In the genomic region with DNA sequence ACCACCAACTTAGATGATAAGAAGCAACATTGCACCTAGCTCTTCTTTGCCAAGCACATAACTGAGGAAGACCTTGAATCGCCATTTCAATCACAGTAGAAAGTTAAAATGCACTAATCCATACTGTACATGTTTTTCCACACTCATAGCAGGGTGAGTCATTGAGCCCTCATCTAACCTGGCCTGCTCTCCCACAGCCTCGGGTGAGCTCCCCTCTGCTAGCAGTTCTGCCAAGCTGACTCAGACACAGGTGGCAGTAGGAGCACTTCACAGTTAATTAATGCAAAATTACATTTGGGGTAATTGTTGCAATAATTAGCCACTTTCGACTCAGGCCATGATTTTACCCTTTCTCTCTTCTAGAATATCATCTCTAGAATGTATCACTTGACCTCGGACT, we compare ENCODE assay signal across 17 cellular contexts.
DNase-seq lines count a peak whose midpoint lies in the region; ATAC-seq, FAIRE-seq and TF ChIP-seq lines count a peak whose summit lies in the region.
"Had no signal": no experiment of that assay in that cellular context is flagged by ENCODE, and none has a peak within 500 bp of the region (broad histone marks: within the 10 kb centered on the region; RNA-seq: fewer than 3 reads in every experiment).

No MANE protein-coding gene starts in this region.

- ATAC-seq in HepG2, result peak; percentile 61; the same call in 1 of the 3 replicates
- ATAC-seq in right lobe of liver, result no peak
- ATAC-seq in esophagus mucosa, result peak; percentile 98
- no peak for ATAC-seq in activated CD8-positive, alpha-beta memory T cell treated with anti-CD3 and anti-CD28 coated beads, Interleukin-2, amount 10 ng/mL, durations not matched to agents 7 days and 5 days
- ATAC-seq in T-helper 17 cell, result no peak
- ATAC-seq: natural killer cell had no signal

- no peak overlapping the region for H2AFZ ChIP-seq in HepG2 (ENCODE audit: low read length)

- H3K36me3 ChIP-seq in HepG2 (replicated peaks in 1 of 2; ENCODE audit: control insufficient read depth in 1 of 2, insufficient read depth in 2 of 2, low read length in 2 of 2), result no peaks in the 10 kb centered on the region
- no peaks in the 10 kb centered on the region for H3K36me3 ChIP-seq in right lobe of liver
- H3K36me3 ChIP-seq: SJSA1 had no signal

- H3K4me3 ChIP-seq in HepG2 (replicated peaks in 1 of 3; ENCODE audit: insufficient read depth in 1 of 3, low read depth in 2 of 3, low read length in 3 of 3) (no peak overlapping the region), right lobe of liver (no peak overlapping the region)
- H3K4me3 ChIP-seq: dorsolateral prefrontal cortex, SJSA1 had no signal

- no peak for TF ChIP-seq CTCF in HepG2 (CRISPR knock-in tag; IDR thresholded peaks at IDR 0.05)
- TF ChIP-seq CTCF in right lobe of liver (IDR thresholded peaks at IDR 0.05), result no peak
- TF ChIP-seq CTCF in type B pancreatic cell (conservative IDR thresholded peaks at IDR 0.05), result no peak

- no peak overlapping the region for H3K27ac ChIP-seq in HepG2 (ENCODE audit: extremely low read length, insufficient read depth, low read length)
- H3K27ac ChIP-seq in right lobe of liver, result no peak overlapping the region
- H3K27ac ChIP-seq: dorsolateral prefrontal cortex, SJSA1 had no signal

- H3K27me3 ChIP-seq in HepG2 (ENCODE audit: control insufficient read depth in 1 of 2, insufficient read depth in 2 of 2, low read length in 2 of 2), result no peaks in the 10 kb centered on the region
- no peaks in the 10 kb centered on the region for H3K27me3 ChIP-seq in right lobe of liver
- H3K27me3 ChIP-seq: dorsolateral prefrontal cortex, SJSA1 had no signal

- H3K27me3 Mint-ChIP-seq in type B pancreatic cell, result no peaks in the 10 kb centered on the region
- H3K27me3 Mint-ChIP-seq in activated CD8-positive, alpha-beta memory T cell treated with anti-CD3 and anti-CD28 coated beads, Interleukin-2, amount 10 ng/mL, durations not matched to agents 7 days and 5 days, result no peaks in the 10 kb centered on the region
- no peaks in the 10 kb centered on the region for H3K27me3 Mint-ChIP-seq in T-helper 17 cell
- H3K27me3 Mint-ChIP-seq: activated CD4-positive, alpha-beta memory T cell treated with anti-CD3 and anti-CD28 coated beads, Interleukin-2, amount 10 ng/mL, durations not matched to agents 7 days and 5 days had no signal

- no peaks in the 10 kb centered on the region for H3K9me3 ChIP-seq in HepG2 (ENCODE audit: low read length)
- no peaks in the 10 kb centered on the region for H3K9me3 ChIP-seq in right lobe of liver
- H3K9me3 ChIP-seq in T-helper 17 cell (ENCODE audit: control insufficient read depth, low read length, poor library complexity, severe bottlenecking), result no peaks in the 10 kb centered on the region

- no peak for TF ChIP-seq POLR2A in HepG2 (IDR thresholded peaks at IDR 0.05; ENCODE audit: insufficient read depth in 1 of 2, low read depth in 2 of 2, low read length in 2 of 2)
- TF ChIP-seq POLR2A in right lobe of liver (IDR thresholded peaks at IDR 0.05), result no peak

- H3K4me2 ChIP-seq in HepG2 (ENCODE audit: low read depth, low read length), result no peak overlapping the region

- peaks cover 11% of the 10 kb centered on the region for H3K9me3 Mint-ChIP-seq in type B pancreatic cell
- H3K9me3 Mint-ChIP-seq in activated CD8-positive, alpha-beta memory T cell treated with anti-CD3 and anti-CD28 coated beads, Interleukin-2, amount 10 ng/mL, durations not matched to agents 7 days and 5 days (ENCODE audit: low read depth), result peaks cover 7% of the 10 kb centered on the region
- H3K9me3 Mint-ChIP-seq: activated T-helper 2 cell treated with anti-CD3 and anti-CD28 coated beads, Interferon-gamma antibody, Interleukin-2, Interleukin-4, amounts not matched to agents 10 μg/mL and 5 μg/mL and 100 μg/mL, durations not matched to agents 14 hours and 24 hours and 36 hours had no signal

- BruUV-seq in HepG2 (replicated peaks; lab: Mats Ljungman, UMichigan), result no TSS peak

- no peak overlapping the region for H3K4me3 Mint-ChIP-seq in type B pancreatic cell
- H3K4me3 Mint-ChIP-seq in activated CD8-positive, alpha-beta memory T cell treated with anti-CD3 and anti-CD28 coated beads, Interleukin-2, amount 10 ng/mL, durations not matched to agents 7 days and 5 days, result no peak overlapping the region
- H3K4me3 Mint-ChIP-seq in T-helper 17 cell, result no peak overlapping the region
- H3K4me3 Mint-ChIP-seq: activated CD4-positive, alpha-beta memory T cell treated with anti-CD3 and anti-CD28 coated beads, Interleukin-2, amount 10 ng/mL, durations not matched to agents 7 days and 5 days; natural killer cell had no signal

- CTCF ChIA-PET in HepG2 (lab: Yijun Ruan, JAX; ENCODE audit: low intra/inter-chr PET ratio, low total read pairs), result no interaction called here
- CTCF ChIA-PET in activated CD8-positive, alpha-beta memory T cell treated with anti-CD3 and anti-CD28 coated beads, Interleukin-2, amount 10 ng/mL, durations not matched to agents 7 days and 5 days (lab: Charles Lee), result no interaction called here

- in situ Hi-C loops in HepG2 (cut with HindIII; ENCODE audit: extremely low pct_ligation_motif_present, low pct_unique_long_range_greater_than_20kb), result no loop called here

- H3K4me1 Mint-ChIP-seq in type B pancreatic cell (ENCODE audit: unreplicated experiment) (no peaks in the 10 kb centered on the region), T-helper 17 cell (no peaks in the 10 kb centered on the region)
- no peaks in the 10 kb centered on the region for H3K4me1 Mint-ChIP-seq in activated CD8-positive, alpha-beta memory T cell treated with anti-CD3 and anti-CD28 coated beads, Interleukin-2, amount 10 ng/mL, durations not matched to agents 7 days and 5 days
- H3K4me1 Mint-ChIP-seq: activated CD4-positive, alpha-beta memory T cell treated with anti-CD3 and anti-CD28 coated beads, Interleukin-2, amount 10 ng/mL, durations not matched to agents 7 days and 5 days; natural killer cell had no signal

- H3K36me3 Mint-ChIP-seq in type B pancreatic cell, result no peaks in the 10 kb centered on the region
- H3K36me3 Mint-ChIP-seq in activated CD8-positive, alpha-beta memory T cell treated with anti-CD3 and anti-CD28 coated beads, Interleukin-2, amount 10 ng/mL, durations not matched to agents 7 days and 5 days, result no peaks in the 10 kb centered on the region
- no peaks in the 10 kb centered on the region for H3K36me3 Mint-ChIP-seq in T-helper 17 cell (ENCODE audit: low read depth)
- H3K36me3 Mint-ChIP-seq: natural killer cell had no signal

- H3K27ac Mint-ChIP-seq in type B pancreatic cell (no peak overlapping the region), T-helper 17 cell (no peak overlapping the region)
- no peak overlapping the region for H3K27ac Mint-ChIP-seq in activated CD8-positive, alpha-beta memory T cell treated with anti-CD3 and anti-CD28 coated beads, Interleukin-2, amount 10 ng/mL, durations not matched to agents 7 days and 5 days
- H3K27ac Mint-ChIP-seq: activated CD4-positive, alpha-beta memory T cell treated with anti-CD3 and anti-CD28 coated beads, Interleukin-2, amount 10 ng/mL, durations not matched to agents 7 days and 5 days; activated T-helper 2 cell treated with anti-CD3 and anti-CD28 coated beads, Interferon-gamma antibody, Interleukin-2, Interleukin-4, amounts not matched to agents 10 μg/mL and 5 μg/mL and 100 μg/mL, durations not matched to agents 14 hours and 24 hours and 36 hours; natural killer cell had no signal

- POLR2A ChIA-PET in HepG2 (lab: Yijun Ruan, JAX), result no interaction called here

- no peak for TF ChIP-seq RAD21 in HepG2 (CRISPR knock-in tag; IDR thresholded peaks at IDR 0.05)

- DNase-seq in HepG2 (ENCODE audit: low spot score) (no peak), right lobe of liver (no peak), RKO (ENCODE audit: low spot score) (peak; percentile 38), type B pancreatic cell (ENCODE audit: extremely low spot score, unreplicated experiment) (no peak), pons (ENCODE audit: low spot score) (no peak), T-helper 17 cell (no peak)
- no peak for DNase-seq in activated CD8-positive, alpha-beta memory T cell treated with anti-CD3 and anti-CD28 coated beads, Interleukin-2, amount 10 ng/mL, durations not matched to agents 7 days and 5 days
- DNase-seq: activated CD4-positive, alpha-beta memory T cell treated with anti-CD3 and anti-CD28 coated beads, Interleukin-2, amount 10 ng/mL, durations not matched to agents 7 days and 5 days; natural killer cell; NCI-H2081; retina; stimulated activated CD4-positive, alpha-beta T cell treated with anti-CD3 and anti-CD28 coated beads, Interleukin-1b, Interleukin-23, amount 100 ng/mL, for 48 hours had no signal

- no peaks in the 10 kb centered on the region for H3K4me1 ChIP-seq in HepG2 (ENCODE audit: insufficient read depth, low read length)
- H3K4me1 ChIP-seq in right lobe of liver, result no peaks in the 10 kb centered on the region
- H3K4me1 ChIP-seq: SJSA1 had no signal

- no peak overlapping the region for H3K9ac ChIP-seq in HepG2 (ENCODE audit: insufficient read depth, low read depth, low read length)

- intact Hi-C loops in HepG2 (cut with micrococcal nuclease; ENCODE audit: unreplicated experiment), result no loop called here
- intact Hi-C loops in right lobe of liver (cut with DNase I), result no loop called here

- TF ChIP-seq EP300 in HepG2 (IDR thresholded peaks at IDR 0.05; ENCODE audit: low read depth in 2 of 2, low read length in 2 of 2) (no peak), HepG2 (CRISPR knock-in tag; IDR thresholded peaks at IDR 0.05; ENCODE audit: borderline replicate concordance) (no peak)

- 31% methylated on average over 4 of the region's 4 CpGs for WGBS in HepG2 (ENCODE audit: low lambda C conversion rate)
- 69% methylated on average over 3 of the region's 4 CpGs for WGBS in right lobe of liver (ENCODE audit: insufficient coverage, low coverage, low lambda C conversion rate, missing lambda C conversion rate)

- no peaks in the 10 kb centered on the region for H3K79me2 ChIP-seq in HepG2 (ENCODE audit: insufficient read depth, low read length)

- no peak for FAIRE-seq in HepG2 (lab: Jason Lieb, UNC)
- FAIRE-seq: GM19239 had no signal

- no peaks in the 10 kb centered on the region for H4K20me1 ChIP-seq in HepG2 (ENCODE audit: insufficient read depth, low read length)

TF ChIP-seq in HepG2, 621 proteins besides CTCF, POLR2A, EP300 and RAD21 (continues in another document):
- TF ChIP-seq ZNF775 (CRISPR knock-in tag; IDR thresholded peaks at IDR 0.05; ENCODE audit: borderline replicate concordance) (no peak), FOXC1 (CRISPR knock-in tag; IDR thresholded peaks at IDR 0.05; ENCODE audit: borderline replicate concordance) (no peak), MNT (IDR thresholded peaks at IDR 0.05) (no peak)

Comparison
In these comparisons a context has a peak if more than half of its experiments do, and no peak if none do; other contexts are left out.
1. ATAC-seq: peak in HepG2 (single experiment) and esophagus mucosa (single experiment); none in right lobe of liver (0 of 4), activated CD8-positive, alpha-beta memory T cell treated with anti-CD3 and anti-CD28 coated beads, Interleukin-2, amount 10 ng/mL, durations not matched to agents 7 days and 5 days (single experiment) and T-helper 17 cell (single experiment).